ENCODE assay signal across 18 cellular contexts in genomic region chr19:8143041-8143440, GRCh38. TPM values are rescaled to one million over a fixed set of nuclear protein-coding genes. Genes with fewer than 3 reads are reported as not detected.
"Had no signal": no experiment of that assay in that cellular context is flagged by ENCODE, and none has a peak within 500 bp of the region (broad histone marks: within the 10 kb centered on the region; RNA-seq: fewer than 3 reads in every experiment).

No MANE protein-coding gene starts in this region.

- H3K4me3 Mint-ChIP-seq: activated naive CD8-positive, alpha-beta T cell treated with anti-CD3 and anti-CD28 coated beads for 36 hours; stimulated activated memory B cell treated with anti-CD40 and anti-IgM and Interleukin-4, amounts not matched to agents 10 μg/mL and 1 μg/mL and 100 μg/mL, for 72 hours had no signal

- H3K27ac ChIP-seq: esophagus squamous epithelium, foreskin keratinocyte, neutrophil, prostate gland, spleen, tibial artery had no signal

- FAIRE-seq: kidney had no signal

- H3K4me1 Mint-ChIP-seq: activated naive CD8-positive, alpha-beta T cell treated with anti-CD3 and anti-CD28 coated beads for 36 hours had no signal

- DNase-seq: activated CD4-positive, alpha-beta T cell treated with anti-CD3 and anti-CD28 coated beads for 1 hour; activated CD4-positive, alpha-beta T cell treated with anti-CD3 and anti-CD28 coated beads, Interleukin-2, amount 50 U/mL, for 48 hours; activated gamma-delta T cell; activated naive CD8-positive, alpha-beta T cell treated with anti-CD3 and anti-CD28 coated beads for 36 hours; activated T-cell treated with anti-CD3 and anti-CD28 coated beads, Interleukin-2, amount 50 U/mL, for 48 hours; anterior cingulate cortex; esophagus squamous epithelium; foreskin keratinocyte; kidney; left ventricle myocardium superior; spleen; stimulated activated CD4-positive, alpha-beta T cell treated with anti-CD3 and anti-CD28 coated beads, Interleukin-1b, Interleukin-23, amount 100 ng/mL, for 48 hours; tibial artery had no signal

- H3K36me3 Mint-ChIP-seq: stimulated activated memory B cell treated with anti-CD40 and anti-IgM and Interleukin-4, amounts not matched to agents 10 μg/mL and 1 μg/mL and 100 μg/mL, for 72 hours had no signal

- H3K36me3 ChIP-seq: esophagus squamous epithelium, neutrophil, prostate gland, spleen, tibial artery had no signal

- ATAC-seq: foreskin keratinocyte; left ventricle myocardium superior; sciatic nerve; stimulated activated memory B cell treated with anti-CD40 and anti-IgM and Interleukin-4, amounts not matched to agents 10 μg/mL and 1 μg/mL and 100 μg/mL, for 72 hours had no signal

- H3K27ac Mint-ChIP-seq: activated naive CD8-positive, alpha-beta T cell treated with anti-CD3 and anti-CD28 coated beads for 36 hours; stimulated activated memory B cell treated with anti-CD40 and anti-IgM and Interleukin-4, amounts not matched to agents 10 μg/mL and 1 μg/mL and 100 μg/mL, for 72 hours had no signal

- H3K4me3 ChIP-seq: esophagus squamous epithelium, prostate gland, spleen, tibial artery had no signal

- H3K9me3 ChIP-seq: esophagus squamous epithelium, neutrophil, prostate gland, spleen, tibial artery had no signal

- H3K4me1 ChIP-seq: foreskin keratinocyte, prostate gland had no signal

- H3K9me3 Mint-ChIP-seq: activated naive CD8-positive, alpha-beta T cell treated with anti-CD3 and anti-CD28 coated beads for 36 hours; stimulated activated memory B cell treated with anti-CD40 and anti-IgM and Interleukin-4, amounts not matched to agents 10 μg/mL and 1 μg/mL and 100 μg/mL, for 72 hours had no signal

RNA-seq across cellular contexts. Expression of gene FBN3, which starts 6.4 kb away (rescaled TPM):
- total RNA-seq: activated naive CD8-positive, alpha-beta T cell treated with anti-CD3 and anti-CD28 coated beads for 36 hours; foreskin keratinocyte; left ventricle myocardium superior; mesenteric fat pad; spleen had no signal
- polyA plus RNA-seq: foreskin keratinocyte had no signal
